In the genomic region with DNA sequence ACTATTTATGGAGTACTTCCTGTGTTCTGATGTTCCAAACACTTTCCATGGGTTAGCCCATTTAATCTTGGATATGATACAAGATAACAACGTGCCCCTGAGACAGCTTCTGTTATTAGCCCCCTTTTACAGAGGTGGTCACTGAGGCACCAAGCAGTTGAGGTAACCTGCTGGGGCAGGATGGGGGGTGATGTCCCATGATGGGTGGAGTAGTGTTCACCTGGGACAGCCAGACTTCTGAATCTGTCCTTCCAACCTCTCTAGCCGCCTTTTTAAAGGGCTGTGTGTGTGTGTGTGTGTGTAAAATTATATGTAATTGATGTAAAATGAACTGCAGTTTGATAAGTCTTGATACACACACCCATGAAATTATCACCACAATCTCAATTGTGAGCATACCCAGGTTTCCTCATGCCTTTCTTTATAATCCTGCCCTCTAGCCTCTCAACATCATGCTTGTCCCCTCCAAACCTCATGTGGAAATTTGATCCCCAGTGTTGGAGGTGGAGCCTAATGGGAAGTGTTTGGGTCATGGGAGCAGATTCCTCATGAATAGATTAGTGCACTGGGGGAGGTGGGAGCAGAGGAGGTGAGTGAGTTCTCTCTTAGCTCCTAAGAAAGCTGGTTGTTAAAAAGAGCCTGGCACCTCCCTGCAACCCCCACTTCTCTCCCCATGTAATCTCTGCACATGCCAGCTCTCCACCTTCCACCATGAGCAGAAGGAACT, we compare ENCODE assay signal across 11 cellular contexts. TPM values are rescaled to one million over a fixed set of nuclear protein-coding genes. Genes with fewer than 3 reads are reported as not detected.
DNase-seq lines count a peak whose midpoint lies in the region; ATAC-seq and TF ChIP-seq lines count a peak whose summit lies in the region.
"Had no signal": no experiment of that assay in that cellular context is flagged by ENCODE, and none has a peak within 500 bp of the region (broad histone marks: within the 10 kb centered on the region; RNA-seq: fewer than 3 reads in every experiment).

No MANE protein-coding gene starts in this region.

- no peak overlapping the region for H3K27ac ChIP-seq in RWPE1

- H3K4me1 Mint-ChIP-seq in CD14-positive monocyte, result peaks cover 10% of the 10 kb centered on the region
- H3K4me1 Mint-ChIP-seq: CD8-positive, alpha-beta memory T cell had no signal

- H3K27ac Mint-ChIP-seq in CD14-positive monocyte, result peak overlapping the region in 4 of 7 donors; percentile 46 to 79 (median 61)
- H3K27ac Mint-ChIP-seq: activated T-helper 1 cell treated with anti-CD3 and anti-CD28 coated beads, Interleukin-12 subunit alpha, Interleukin-12 subunit beta, Interleukin-2, Interleukin-4 antibody, amounts not matched to agents 30 ng/mL and 10 ng/mL and 1 ng/mL, durations not matched to agents 14 hours and 24 hours and 36 hours had no signal

- TF ChIP-seq CTCF in CD14-positive monocyte (IDR thresholded peaks at IDR 0.05), result no peak
- TF ChIP-seq CTCF in RWPE1 (conservative IDR thresholded peaks at IDR 0.05; ENCODE audit: low read depth), result no peak

- ATAC-seq in HG02759 (IDR thresholded peaks at IDR 0.05; ENCODE audit: unreplicated experiment) (no peak), HG03354 (IDR thresholded peaks at IDR 0.05; ENCODE audit: poor library complexity, severe bottlenecking, unreplicated experiment) (no peak)

- CTCF ChIA-PET in RWPE1 (lab: Yijun Ruan, JAX), result interaction anchor here (0.9 to 1.0 kb wide), 2 partner anchors 18 to 25 kb away, joined by 4 to 7 read pairs; no protein-coding TSS in a partner anchor

- POLR2A ChIA-PET in RWPE1 (lab: Yijun Ruan, JAX; ENCODE audit: low non-redundant PET), result no interaction called here

- DNase-seq in CD14-positive monocyte (ENCODE audit: low spot score), result no peak
- DNase-seq in HCEC 1CT, result peak; percentile 24
- DNase-seq in SW480 (ENCODE audit: low spot score), result peak; percentile 22
- peak; percentile 73 for DNase-seq in iris pigment epithelial cell (ENCODE audit: low read depth)
- DNase-seq in NCI-H1436 treated with DMSO at 0.1 percent for 48 hours (lab: John Stamatoyannopoulos, UW), result no peak
- DNase-seq in RWPE1 (ENCODE audit: low spot score), result no peak
- DNase-seq: activated CD4-positive, CD25-positive, alpha-beta regulatory T cell had no signal

- no peak overlapping the region for H3K4me3 Mint-ChIP-seq in CD14-positive monocyte
- H3K4me3 Mint-ChIP-seq: activated T-helper 1 cell treated with anti-CD3 and anti-CD28 coated beads, Interleukin-12 subunit alpha, Interleukin-12 subunit beta, Interleukin-2, Interleukin-4 antibody, amounts not matched to agents 30 ng/mL and 10 ng/mL and 1 ng/mL, durations not matched to agents 14 hours and 24 hours and 36 hours; CD8-positive, alpha-beta memory T cell had no signal

- peaks cover 39 to 47% of the 10 kb centered on the region in 2 donors for H3K36me3 Mint-ChIP-seq in CD14-positive monocyte

- peaks cover 0 to 6% (median 0%) of the 10 kb centered on the region in 3 donors for H3K27me3 Mint-ChIP-seq in CD14-positive monocyte (ENCODE audit: low read depth in 3 of 3)
- H3K27me3 Mint-ChIP-seq: CD8-positive, alpha-beta memory T cell had no signal

- no peaks in the 10 kb centered on the region for H3K9me3 Mint-ChIP-seq in CD14-positive monocyte
- H3K9me3 Mint-ChIP-seq: activated T-helper 1 cell treated with anti-CD3 and anti-CD28 coated beads, Interleukin-12 subunit alpha, Interleukin-12 subunit beta, Interleukin-2, Interleukin-4 antibody, amounts not matched to agents 30 ng/mL and 10 ng/mL and 1 ng/mL, durations not matched to agents 14 hours and 24 hours and 36 hours; CD8-positive, alpha-beta memory T cell had no signal

- intact Hi-C loops in CD14-positive monocyte (cut with micrococcal nuclease), result no loop called here

RNA-seq across cellular contexts. Expression of a gene that starts 39.2 kb away (rescaled TPM):
- 10 to 100 TPM in 1 of 2 donors, 1 to 10 TPM in 1; 6.2 to 14.7 TPM for polyA plus RNA-seq in CD14-positive monocyte

RNA-seq across cellular contexts. Expression of a gene that starts 39.3 kb away (rescaled TPM):
- 10 to 100 TPM; 11.8 to 22.8 TPM for polyA plus RNA-seq in CD14-positive monocyte

RNA-seq across cellular contexts. Expression of a gene that starts 58.8 kb away (rescaled TPM):
- 10 to 100 TPM; 49.7 to 78.5 TPM for polyA plus RNA-seq in CD14-positive monocyte

Comparison
In these comparisons a context has a peak if more than half of its experiments do, and no peak if none do; other contexts are left out.
1. DNase-seq: peak in HCEC 1CT (single experiment), SW480 (single experiment) and iris pigment epithelial cell (single experiment); none in CD14-positive monocyte (single experiment), NCI-H1436 treated with DMSO at 0.1 percent for 48 hours (single experiment) and RWPE1 (single experiment).